1 cellular context compared by ENCODE assay signal in genomic region chr5:135052511-135053145, GRCh38.
TF ChIP-seq lines count a peak whose summit lies in the region.

No MANE protein-coding gene starts in this region.

TF ChIP-seq in K562, 482 proteins besides CTCF, POLR2A, EP300 and RAD21:
- TF ChIP-seq ZNF121 (CRISPR knock-in tag; conservative IDR thresholded peaks at IDR 0.05) (no peak), CBX2 (IDR thresholded peaks at IDR 0.05; ENCODE audit: insufficient read depth, low read length, poor library complexity, severe bottlenecking) (no peak), USF1 (CRISPR knock-in tag; IDR thresholded peaks at IDR 0.05) (0 out of 2 replicates have a peak, but pooled peaks have one; percentile 11), ZNF699 (CRISPR knock-in tag; IDR thresholded peaks at IDR 0.05; ENCODE audit: insufficient replicate concordance) (no peak), ZNF395 (CRISPR knock-in tag; IDR thresholded peaks at IDR 0.05) (no peak), ETV6 (IDR thresholded peaks at IDR 0.05; ENCODE audit: borderline replicate concordance in 1 of 2, low read depth in 2 of 2, low read length in 1 of 2) (no peak), ETV6 (CRISPR knock-in tag; IDR thresholded peaks at IDR 0.05; ENCODE audit: borderline replicate concordance) (no peak), SOX6 (IDR thresholded peaks at IDR 0.05) (no peak), RBM25 (IDR thresholded peaks at IDR 0.05; ENCODE audit: low read depth, low read length, severe bottlenecking) (no peak)
